9 cellular contexts compared by ENCODE assay signal in the genomic region with DNA sequence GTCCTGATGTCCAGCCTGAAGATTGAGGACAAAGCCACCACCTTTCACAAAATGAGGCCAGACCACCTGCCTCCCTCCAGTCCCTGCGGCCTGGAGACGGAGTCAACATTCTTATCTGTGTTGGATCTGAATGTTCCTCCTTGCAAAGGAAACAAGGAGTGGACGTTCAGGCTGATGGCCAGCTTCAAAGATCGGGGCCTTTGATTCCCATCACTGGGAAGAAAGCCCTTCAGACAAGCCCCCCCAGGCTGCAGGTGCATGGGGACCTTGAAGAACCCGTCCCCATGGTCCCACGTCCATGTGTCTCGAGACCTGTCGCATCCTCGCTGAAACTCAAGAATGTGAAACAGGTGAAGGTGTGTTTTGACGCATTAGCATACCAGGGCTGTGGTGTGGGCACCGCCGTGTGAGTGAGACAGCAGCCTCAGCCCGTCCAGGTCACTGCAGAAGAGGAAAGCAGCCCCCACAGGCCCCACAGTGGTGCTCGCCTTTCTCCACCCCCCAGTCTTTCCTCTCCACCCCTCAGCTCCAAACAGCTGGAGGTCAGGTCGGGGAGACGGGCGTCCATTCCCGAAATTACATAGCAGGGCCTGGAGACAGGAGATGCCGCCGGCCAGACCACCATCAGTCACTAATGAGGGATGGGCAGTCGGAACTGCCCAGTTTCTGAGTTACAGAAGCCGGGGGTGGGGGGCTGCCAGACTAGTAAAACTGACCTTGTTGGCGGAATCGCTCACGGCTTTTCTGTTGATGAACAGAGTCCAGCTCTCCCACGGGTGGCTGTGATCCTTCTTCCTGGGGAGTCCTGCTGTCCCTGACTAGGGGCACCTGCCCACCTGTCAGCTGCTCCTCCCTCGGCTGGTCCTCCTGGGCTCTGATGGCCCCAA. TPM values are rescaled to one million over a fixed set of nuclear protein-coding genes. Genes with fewer than 3 reads are reported as not detected.
A peak's percentile ranks its signal among the peaks of the same experiment; 100 is the strongest.
DNase-seq lines count a peak whose midpoint lies in the region; ATAC-seq lines count a peak whose summit lies in the region.
"Had no signal": no experiment of that assay in that cellular context is flagged by ENCODE, and none has a peak within 500 bp of the region (broad histone marks: within the 10 kb centered on the region; RNA-seq: fewer than 3 reads in every experiment).

No MANE protein-coding gene starts in this region.

- DNase-seq in NCI-H146 treated with DMSO at 0.1 percent for 48 hours (lab: John Stamatoyannopoulos, UW; ENCODE audit: unreplicated experiment) = peak; percentile 41
- DNase-seq in NCI-H146 (lab: John Stamatoyannopoulos, UW) = no peak
- no peak for DNase-seq in activated T-helper 1 cell treated with anti-CD3 and anti-CD28 coated beads, Interleukin-12 subunit alpha, Interleukin-12 subunit beta, Interleukin-2, Interleukin-4 antibody, amounts not matched to agents 30 ng/mL and 10 ng/mL and 1 ng/mL, durations not matched to agents 14 hours and 24 hours and 36 hours (ENCODE audit: low spot score)
- no peak for DNase-seq in immature natural killer cell
- DNase-seq in stimulated activated naive CD8-positive, alpha-beta T cell treated with anti-CD3 and anti-CD28 coated beads, Interleukin-15, amount 100 ng/mL, for 72 hours = no peak

- no peak for ATAC-seq in stimulated activated naive CD8-positive, alpha-beta T cell treated with anti-CD3 and anti-CD28 coated beads, Interleukin-15, amount 100 ng/mL, for 72 hours
- ATAC-seq in GM18868 (IDR thresholded peaks at IDR 0.05; ENCODE audit: unreplicated experiment) (no peak), HG02798 (IDR thresholded peaks at IDR 0.05; ENCODE audit: poor library complexity, unreplicated experiment) (no peak), HG02623 (IDR thresholded peaks at IDR 0.05; ENCODE audit: unreplicated experiment) (no peak)

- no peak overlapping the region for H3K27ac Mint-ChIP-seq in activated T-helper 1 cell treated with anti-CD3 and anti-CD28 coated beads, Interleukin-12 subunit alpha, Interleukin-12 subunit beta, Interleukin-2, Interleukin-4 antibody, amounts not matched to agents 30 ng/mL and 10 ng/mL and 1 ng/mL, durations not matched to agents 14 hours and 24 hours and 36 hours
- H3K27ac Mint-ChIP-seq in immature natural killer cell = peak overlapping the region in 2 of 6 donors; percentile 69 to 70
- H3K27ac Mint-ChIP-seq in stimulated activated naive CD8-positive, alpha-beta T cell treated with anti-CD3 and anti-CD28 coated beads, Interleukin-15, amount 100 ng/mL, for 72 hours = peak overlapping the region in 1 of 2 donors; percentile 100

- peaks cover 23% of the 10 kb centered on the region for H3K36me3 Mint-ChIP-seq in activated T-helper 1 cell treated with anti-CD3 and anti-CD28 coated beads, Interleukin-12 subunit alpha, Interleukin-12 subunit beta, Interleukin-2, Interleukin-4 antibody, amounts not matched to agents 30 ng/mL and 10 ng/mL and 1 ng/mL, durations not matched to agents 14 hours and 24 hours and 36 hours (ENCODE audit: low read depth)
- peaks cover 5 to 24% (median 6%) of the 10 kb centered on the region in 3 donors for H3K36me3 Mint-ChIP-seq in immature natural killer cell

- intact Hi-C loops in activated T-helper 1 cell treated with anti-CD3 and anti-CD28 coated beads, Interleukin-12 subunit alpha, Interleukin-12 subunit beta, Interleukin-2, Interleukin-4 antibody, amounts not matched to agents 30 ng/mL and 10 ng/mL and 1 ng/mL, durations not matched to agents 14 hours and 24 hours and 36 hours (cut with micrococcal nuclease) = loop anchor here (5.0 kb wide), 1 partner anchor 37 kb away; no protein-coding TSS in a partner anchor

- H3K9me3 Mint-ChIP-seq in activated T-helper 1 cell treated with anti-CD3 and anti-CD28 coated beads, Interleukin-12 subunit alpha, Interleukin-12 subunit beta, Interleukin-2, Interleukin-4 antibody, amounts not matched to agents 30 ng/mL and 10 ng/mL and 1 ng/mL, durations not matched to agents 14 hours and 24 hours and 36 hours = no peaks in the 10 kb centered on the region
- H3K9me3 Mint-ChIP-seq in immature natural killer cell = no peaks in the 10 kb centered on the region
- no peaks in the 10 kb centered on the region for H3K9me3 Mint-ChIP-seq in stimulated activated naive CD8-positive, alpha-beta T cell treated with anti-CD3 and anti-CD28 coated beads, Interleukin-15, amount 100 ng/mL, for 72 hours

- peaks cover 30% of the 10 kb centered on the region for H3K4me1 Mint-ChIP-seq in activated T-helper 1 cell treated with anti-CD3 and anti-CD28 coated beads, Interleukin-12 subunit alpha, Interleukin-12 subunit beta, Interleukin-2, Interleukin-4 antibody, amounts not matched to agents 30 ng/mL and 10 ng/mL and 1 ng/mL, durations not matched to agents 14 hours and 24 hours and 36 hours (ENCODE audit: low read depth)
- H3K4me1 Mint-ChIP-seq in immature natural killer cell = peaks cover 34% of the 10 kb centered on the region in 2 donors
- H3K4me1 Mint-ChIP-seq in stimulated activated naive CD8-positive, alpha-beta T cell treated with anti-CD3 and anti-CD28 coated beads, Interleukin-15, amount 100 ng/mL, for 72 hours = peaks cover 52% of the 10 kb centered on the region

- H3K4me3 Mint-ChIP-seq in activated T-helper 1 cell treated with anti-CD3 and anti-CD28 coated beads, Interleukin-12 subunit alpha, Interleukin-12 subunit beta, Interleukin-2, Interleukin-4 antibody, amounts not matched to agents 30 ng/mL and 10 ng/mL and 1 ng/mL, durations not matched to agents 14 hours and 24 hours and 36 hours = peak overlapping the region; percentile 90
- H3K4me3 Mint-ChIP-seq in immature natural killer cell = peak overlapping the region; percentile 60 to 96 (median 92)
- peak overlapping the region; percentile 92 to 98 for H3K4me3 Mint-ChIP-seq in stimulated activated naive CD8-positive, alpha-beta T cell treated with anti-CD3 and anti-CD28 coated beads, Interleukin-15, amount 100 ng/mL, for 72 hours

- H3K27me3 Mint-ChIP-seq in activated T-helper 1 cell treated with anti-CD3 and anti-CD28 coated beads, Interleukin-12 subunit alpha, Interleukin-12 subunit beta, Interleukin-2, Interleukin-4 antibody, amounts not matched to agents 30 ng/mL and 10 ng/mL and 1 ng/mL, durations not matched to agents 14 hours and 24 hours and 36 hours (ENCODE audit: insufficient read depth) = peaks cover 3% of the 10 kb centered on the region
- H3K27me3 Mint-ChIP-seq in immature natural killer cell (ENCODE audit: low read depth in 3 of 3) = peaks cover 15 to 21% (median 16%) of the 10 kb centered on the region in 3 donors
- no peaks in the 10 kb centered on the region for H3K27me3 Mint-ChIP-seq in stimulated activated naive CD8-positive, alpha-beta T cell treated with anti-CD3 and anti-CD28 coated beads, Interleukin-15, amount 100 ng/mL, for 72 hours

RNA-seq across cellular contexts. Expression of a gene that starts 0.9 kb away (rescaled TPM):
- total RNA-seq in activated T-helper 1 cell treated with anti-CD3 and anti-CD28 coated beads, Interleukin-12 subunit alpha, Interleukin-12 subunit beta, Interleukin-2, Interleukin-4 antibody, amounts not matched to agents 30 ng/mL and 10 ng/mL and 1 ng/mL, durations not matched to agents 14 hours and 24 hours and 36 hours = 154 and 161 TPM in 2 replicates
- 100 to 1,000 TPM in 1 of 3 donors, 10 to 100 TPM in 2; 48.9 to 130 (median 55.9) TPM for polyA plus RNA-seq in immature natural killer cell

RNA-seq across cellular contexts. Expression of a gene that starts 43.0 kb away (rescaled TPM):
- 454 and 455 TPM in 2 replicates for total RNA-seq in activated T-helper 1 cell treated with anti-CD3 and anti-CD28 coated beads, Interleukin-12 subunit alpha, Interleukin-12 subunit beta, Interleukin-2, Interleukin-4 antibody, amounts not matched to agents 30 ng/mL and 10 ng/mL and 1 ng/mL, durations not matched to agents 14 hours and 24 hours and 36 hours
- 100 to 1,000 TPM; 278 to 589 (median 370) TPM for polyA plus RNA-seq in immature natural killer cell
- total RNA-seq: dermis blood vessel endothelial cell had no signal

RNA-seq across cellular contexts. Expression of a gene that starts 45.5 kb away (rescaled TPM):
- 111 and 115 TPM in 2 replicates for total RNA-seq in activated T-helper 1 cell treated with anti-CD3 and anti-CD28 coated beads, Interleukin-12 subunit alpha, Interleukin-12 subunit beta, Interleukin-2, Interleukin-4 antibody, amounts not matched to agents 30 ng/mL and 10 ng/mL and 1 ng/mL, durations not matched to agents 14 hours and 24 hours and 36 hours
- 10 to 100 TPM in 1 of 3 donors, 1 to 10 TPM in 2; 5.8 to 12.2 (median 6.8) TPM for polyA plus RNA-seq in immature natural killer cell

RNA-seq across cellular contexts. Expression of a gene that starts 59.2 kb away (rescaled TPM):
- total RNA-seq in activated T-helper 1 cell treated with anti-CD3 and anti-CD28 coated beads, Interleukin-12 subunit alpha, Interleukin-12 subunit beta, Interleukin-2, Interleukin-4 antibody, amounts not matched to agents 30 ng/mL and 10 ng/mL and 1 ng/mL, durations not matched to agents 14 hours and 24 hours and 36 hours = 3.3 and 4.2 TPM in 2 replicates
- polyA plus RNA-seq in immature natural killer cell = 1 to 10 TPM in 2 of 3 donors, not detected in 1; 2.7 to 3.6 TPM
